9 cellular contexts compared by ENCODE assay signal in the genomic region with DNA sequence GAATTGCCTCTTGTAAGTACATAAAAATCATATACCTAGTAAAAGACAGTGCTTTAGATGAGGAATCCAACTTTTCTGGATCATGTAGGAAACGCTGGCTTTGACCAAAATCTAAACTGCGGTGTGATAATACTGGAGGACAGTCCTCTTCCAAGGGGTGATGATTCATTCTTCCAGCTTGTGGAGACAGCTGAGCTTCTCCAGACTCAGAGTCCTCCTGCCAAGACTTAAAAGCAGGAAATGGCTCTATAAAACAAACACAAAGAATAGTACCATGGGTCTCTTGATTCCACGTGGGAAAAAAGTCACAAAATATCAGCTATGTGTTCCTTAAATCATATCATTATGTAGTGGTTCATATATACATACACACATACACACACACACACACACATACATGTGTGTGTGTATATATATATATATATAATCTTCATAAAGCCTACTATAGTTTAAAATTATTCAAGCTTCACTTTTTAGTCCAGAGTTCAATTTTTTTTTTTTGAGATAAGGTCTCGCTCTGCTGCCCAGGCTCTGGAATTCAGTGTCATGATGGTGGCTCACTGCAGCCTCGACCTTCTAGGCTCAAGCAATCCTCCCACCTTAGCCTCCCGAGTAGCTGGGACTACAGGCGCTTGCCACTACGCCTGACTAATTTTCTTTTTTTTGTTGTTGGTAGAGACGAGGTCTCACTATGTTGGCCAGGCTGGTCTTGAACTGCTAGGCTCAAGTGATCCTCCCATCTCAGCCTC.
DNase-seq lines count a peak whose midpoint lies in the region; TF ChIP-seq lines count a peak whose summit lies in the region.
"Had no signal": no experiment of that assay in that cellular context is flagged by ENCODE, and none has a peak within 500 bp of the region (broad histone marks: within the 10 kb centered on the region; RNA-seq: fewer than 3 reads in every experiment).

No MANE protein-coding gene starts in this region.

- peak; percentile 34 for DNase-seq in ELF-1 (ENCODE audit: low read depth, low spot score)
- no peak for DNase-seq in activated T-helper 1 cell treated with anti-CD3 and anti-CD28 coated beads, Interleukin-12 subunit alpha, Interleukin-12 subunit beta, Interleukin-2, Interleukin-4 antibody, amounts not matched to agents 30 ng/mL and 10 ng/mL and 1 ng/mL, durations not matched to agents 14 hours and 24 hours and 36 hours (ENCODE audit: low spot score)
- DNase-seq in glomerular endothelial cell (ENCODE audit: extremely low read depth, low read depth, low spot score), result peak; percentile 57
- DNase-seq in sigmoid colon, result peak; percentile 79
- DNase-seq in Kasumi-1 (lab: John Stamatoyannopoulos, UW), result no peak
- DNase-seq in NCI-H345 treated with DMSO at 0.1 percent for 48 hours (lab: John Stamatoyannopoulos, UW; ENCODE audit: unreplicated experiment), result no peak
- no peak for DNase-seq in nucleus accumbens (lab: John Stamatoyannopoulos, UW)
- DNase-seq in DMS 273 (lab: John Stamatoyannopoulos, UW; ENCODE audit: unreplicated experiment), result no peak

- H3K36me3 ChIP-seq in sigmoid colon, result peaks cover 0 to 45% (median under 1%) of the 10 kb centered on the region in 4 donors

- TF ChIP-seq POLR2A in sigmoid colon (IDR thresholded peaks at IDR 0.05), result no peak

- H3K4me3 Mint-ChIP-seq in activated T-helper 1 cell treated with anti-CD3 and anti-CD28 coated beads, Interleukin-12 subunit alpha, Interleukin-12 subunit beta, Interleukin-2, Interleukin-4 antibody, amounts not matched to agents 30 ng/mL and 10 ng/mL and 1 ng/mL, durations not matched to agents 14 hours and 24 hours and 36 hours, result no peak overlapping the region

- no peak for TF ChIP-seq CTCF in sigmoid colon (IDR thresholded peaks at IDR 0.05)

- H3K9me3 Mint-ChIP-seq in activated T-helper 1 cell treated with anti-CD3 and anti-CD28 coated beads, Interleukin-12 subunit alpha, Interleukin-12 subunit beta, Interleukin-2, Interleukin-4 antibody, amounts not matched to agents 30 ng/mL and 10 ng/mL and 1 ng/mL, durations not matched to agents 14 hours and 24 hours and 36 hours, result no peaks in the 10 kb centered on the region

- peak in 1 of 4 donors; percentile 8 for TF ChIP-seq EP300 in sigmoid colon (IDR thresholded peaks at IDR 0.05)

- WGBS in sigmoid colon, 2 donors, result 66 to 75% methylated on average over 9 of the region's 9 CpGs

- intact Hi-C loops in activated T-helper 1 cell treated with anti-CD3 and anti-CD28 coated beads, Interleukin-12 subunit alpha, Interleukin-12 subunit beta, Interleukin-2, Interleukin-4 antibody, amounts not matched to agents 30 ng/mL and 10 ng/mL and 1 ng/mL, durations not matched to agents 14 hours and 24 hours and 36 hours (cut with micrococcal nuclease), result no loop called here
- intact Hi-C loops in sigmoid colon (cut with DNase I), result no loop called here

- peak overlapping the region; percentile 1 to 24 (median 18) for H3K4me3 ChIP-seq in sigmoid colon
- H3K4me3 ChIP-seq: GM12878 had no signal

- no peaks in the 10 kb centered on the region for H3K4me1 Mint-ChIP-seq in activated T-helper 1 cell treated with anti-CD3 and anti-CD28 coated beads, Interleukin-12 subunit alpha, Interleukin-12 subunit beta, Interleukin-2, Interleukin-4 antibody, amounts not matched to agents 30 ng/mL and 10 ng/mL and 1 ng/mL, durations not matched to agents 14 hours and 24 hours and 36 hours (ENCODE audit: low read depth)

- peak overlapping the region; percentile 23 for H3K27ac Mint-ChIP-seq in activated T-helper 1 cell treated with anti-CD3 and anti-CD28 coated beads, Interleukin-12 subunit alpha, Interleukin-12 subunit beta, Interleukin-2, Interleukin-4 antibody, amounts not matched to agents 30 ng/mL and 10 ng/mL and 1 ng/mL, durations not matched to agents 14 hours and 24 hours and 36 hours

- H3K27me3 Mint-ChIP-seq in activated T-helper 1 cell treated with anti-CD3 and anti-CD28 coated beads, Interleukin-12 subunit alpha, Interleukin-12 subunit beta, Interleukin-2, Interleukin-4 antibody, amounts not matched to agents 30 ng/mL and 10 ng/mL and 1 ng/mL, durations not matched to agents 14 hours and 24 hours and 36 hours (ENCODE audit: insufficient read depth), result no peaks in the 10 kb centered on the region

- H3K27ac ChIP-seq in sigmoid colon, result peak overlapping the region; percentile 72 to 80 (median 76)

- peaks cover 29% of the 10 kb centered on the region for H3K36me3 Mint-ChIP-seq in activated T-helper 1 cell treated with anti-CD3 and anti-CD28 coated beads, Interleukin-12 subunit alpha, Interleukin-12 subunit beta, Interleukin-2, Interleukin-4 antibody, amounts not matched to agents 30 ng/mL and 10 ng/mL and 1 ng/mL, durations not matched to agents 14 hours and 24 hours and 36 hours (ENCODE audit: low read depth)

- no peaks in the 10 kb centered on the region for H3K9me3 ChIP-seq in sigmoid colon

- no peaks in the 10 kb centered on the region for H3K27me3 ChIP-seq in sigmoid colon

- H3K4me1 ChIP-seq in sigmoid colon, result peaks cover 0 to 40% (median 34%) of the 10 kb centered on the region in 4 donors

Comparison
In these comparisons a context has a peak if more than half of its experiments do, and no peak if none do; other contexts are left out.
1. DNase-seq: peak in ELF-1 (single experiment), glomerular endothelial cell (single experiment) and sigmoid colon (single experiment); none in activated T-helper 1 cell treated with anti-CD3 and anti-CD28 coated beads, Interleukin-12 subunit alpha, Interleukin-12 subunit beta, Interleukin-2, Interleukin-4 antibody, amounts not matched to agents 30 ng/mL and 10 ng/mL and 1 ng/mL, durations not matched to agents 14 hours and 24 hours and 36 hours (single experiment), Kasumi-1 (0 of 2), NCI-H345 treated with DMSO at 0.1 percent for 48 hours (single experiment), nucleus accumbens (0 of 56) and DMS 273 (single experiment).